ENCODE assay signal across 14 cellular contexts in genomic region chr6:14283600-14284235, GRCh38.
DNase-seq lines count a peak whose midpoint lies in the region; ATAC-seq and TF ChIP-seq lines count a peak whose summit lies in the region.
"Had no signal": no experiment of that assay in that cellular context is flagged by ENCODE, and none has a peak within 500 bp of the region (broad histone marks: within the 10 kb centered on the region; RNA-seq: fewer than 3 reads in every experiment).

No MANE protein-coding gene starts in this region.

- BruUV-seq in PC-3 (replicated peaks; lab: Mats Ljungman, UMichigan), result no TSS peak

- intact Hi-C loops in right cardiac atrium (cut with DNase I) (no loop called here), PC-3 (cut with micrococcal nuclease) (no loop called here), left ventricle myocardium inferior (cut with micrococcal nuclease) (no loop called here), body of pancreas (cut with DNase I) (no loop called here)

- ATAC-seq in right cardiac atrium, result no peak
- no peak for ATAC-seq in PC-3
- ATAC-seq in body of pancreas, result no peak
- ATAC-seq: activated CD8-positive, alpha-beta T cell treated with anti-CD3 and anti-CD28 coated beads, Interleukin-2, amount 10 ng/mL, durations not matched to agents 7 days and 5 days had no signal

- H3K79me2 ChIP-seq in PC-3 (ENCODE audit: low read length), result no peaks in the 10 kb centered on the region

- no peak overlapping the region for H3K4me3 ChIP-seq in cardiac muscle cell
- H3K4me3 ChIP-seq in right cardiac atrium (ENCODE audit: low read length), result no peak overlapping the region
- no peak overlapping the region for H3K4me3 ChIP-seq in PC-3 (ENCODE audit: low read length)
- no peak overlapping the region for H3K4me3 ChIP-seq in left ventricle myocardium inferior
- H3K4me3 ChIP-seq in body of pancreas, result no peak overlapping the region
- H3K4me3 ChIP-seq: HAP-1, tibial nerve had no signal

- H4K20me1 ChIP-seq in PC-3 (ENCODE audit: low read length), result no peaks in the 10 kb centered on the region

- 89% methylated on average over 12 of the region's 12 CpGs for WGBS in right cardiac atrium
- WGBS in body of pancreas, 2 donors, result 85 to 88% methylated on average over 12 of the region's 12 CpGs

- DNase-seq in cardiac muscle cell (ENCODE audit: low read depth in 1 of 2, low spot score in 1 of 2), result peak in 1 of 2 donors; percentile 31
- DNase-seq in right cardiac atrium, result no peak
- no peak for DNase-seq in PC-3
- DNase-seq in left ventricle myocardium inferior, result no peak
- DNase-seq in DMS114 treated with DMSO at 0.1 percent for 48 hours (lab: John Stamatoyannopoulos, UW; ENCODE audit: unreplicated experiment), result no peak
- DNase-seq in body of pancreas, result no peak
- no peak for DNase-seq in stimulated activated CD4-positive, alpha-beta T cell treated with anti-CD3 and anti-CD28 coated beads, Interleukin-12 subunit alpha, Interleukin-12 subunit beta, amount 100 ng/mL, for 4 hours
- no peak for DNase-seq in middle frontal gyrus (ENCODE audit: extremely low spot score, low spot score)
- DNase-seq: activated CD8-positive, alpha-beta T cell treated with anti-CD3 and anti-CD28 coated beads, Interleukin-2, amount 10 ng/mL, durations not matched to agents 7 days and 5 days; activated naive CD4-positive, alpha-beta T cell treated with anti-CD3 and anti-CD28 coated beads, Interleukin-2, amount 10 ng/mL, durations not matched to agents 7 days and 5 days; CD4-positive, alpha-beta T cell; T-helper 2 cell had no signal

- no peak overlapping the region for H3K4me2 ChIP-seq in PC-3 (ENCODE audit: low read length)

- H3K9ac ChIP-seq in PC-3 (ENCODE audit: low read length), result no peak overlapping the region

- H3K27ac ChIP-seq in cardiac muscle cell, result no peak overlapping the region
- no peak overlapping the region for H3K27ac ChIP-seq in right cardiac atrium (ENCODE audit: low read length)
- H3K27ac ChIP-seq in PC-3 (ENCODE audit: low read length), result no peak overlapping the region
- peak overlapping the region; percentile 7 for H3K27ac ChIP-seq in left ventricle myocardium inferior (replicated peaks)
- H3K27ac ChIP-seq in body of pancreas, result no peak overlapping the region
- H3K27ac ChIP-seq: tibial nerve had no signal

- CTCF ChIA-PET in PC-3 (lab: Charles Lee), result no interaction called here

- no peaks in the 10 kb centered on the region for H3K9me2 ChIP-seq in PC-3 (replicated peaks; ENCODE audit: low read length)

- H3K4me1 ChIP-seq in cardiac muscle cell (ENCODE audit: low read depth) (peaks cover 5% of the 10 kb centered on the region), right cardiac atrium (ENCODE audit: control insufficient read depth, insufficient read depth, low read length) (no peaks in the 10 kb centered on the region), PC-3 (ENCODE audit: insufficient read depth, low read length) (peaks cover 23% of the 10 kb centered on the region), left ventricle myocardium inferior (peaks cover 10% of the 10 kb centered on the region), body of pancreas (no peaks in the 10 kb centered on the region)
- H3K4me1 ChIP-seq: HAP-1 had no signal

- no peaks in the 10 kb centered on the region for H3K36me3 ChIP-seq in cardiac muscle cell
- no peaks in the 10 kb centered on the region for H3K36me3 ChIP-seq in PC-3 (ENCODE audit: low read depth, low read length)
- H3K36me3 ChIP-seq in left ventricle myocardium inferior, result no peaks in the 10 kb centered on the region
- H3K36me3 ChIP-seq in body of pancreas (replicated peaks in 1 of 2; ENCODE audit: insufficient read depth in 1 of 2, low read depth in 2 of 2), result no peaks in the 10 kb centered on the region
- H3K36me3 ChIP-seq: HAP-1, tibial nerve had no signal

- no peaks in the 10 kb centered on the region for H3K27me3 ChIP-seq in cardiac muscle cell
- no peaks in the 10 kb centered on the region for H3K27me3 ChIP-seq in right cardiac atrium (ENCODE audit: control insufficient read depth, insufficient read depth)
- H3K27me3 ChIP-seq in PC-3 (ENCODE audit: low read length), result no peaks in the 10 kb centered on the region
- H3K27me3 ChIP-seq in left ventricle myocardium inferior (ENCODE audit: low read depth), result no peaks in the 10 kb centered on the region
- no peaks in the 10 kb centered on the region for H3K27me3 ChIP-seq in body of pancreas
- H3K27me3 ChIP-seq: tibial nerve had no signal

- H3F3A ChIP-seq in PC-3 (ENCODE audit: low read length, unreplicated experiment), result no peaks in the 10 kb centered on the region

- TF ChIP-seq POLR2A in body of pancreas (IDR thresholded peaks at IDR 0.05), result no peak

- POLR2A ChIA-PET in PC-3 (lab: Charles Lee; ENCODE audit: unreplicated experiment), result no interaction called here

- H2AFZ ChIP-seq in PC-3 (ENCODE audit: low read length), result no peak overlapping the region

- H3K9me3 ChIP-seq in cardiac muscle cell (ENCODE audit: low read depth) (no peaks in the 10 kb centered on the region), right cardiac atrium (ENCODE audit: control insufficient read depth, low read length) (no peaks in the 10 kb centered on the region), PC-3 (ENCODE audit: low read length) (no peaks in the 10 kb centered on the region), left ventricle myocardium inferior (replicated peaks) (peaks cover 12% of the 10 kb centered on the region), body of pancreas (no peaks in the 10 kb centered on the region)
- H3K9me3 ChIP-seq: HAP-1 had no signal

- TF ChIP-seq CTCF in cardiac muscle cell (IDR thresholded peaks at IDR 0.05; ENCODE audit: low read depth, low read length) (peak; percentile 23), PC-3 (conservative IDR thresholded peaks at IDR 0.05; ENCODE audit: low read depth, low read length) (0 out of 2 replicates have a peak, but pooled peaks have one; percentile 24), left ventricle myocardium inferior (IDR thresholded peaks at IDR 0.05; ENCODE audit: borderline replicate concordance) (peak; percentile 47), body of pancreas (IDR thresholded peaks at IDR 0.05) (peak in 2 of 7 experiments; percentile 9 to 10)
